Comparison of ENCODE assay signal across 20 cellular contexts in the genomic region with DNA sequence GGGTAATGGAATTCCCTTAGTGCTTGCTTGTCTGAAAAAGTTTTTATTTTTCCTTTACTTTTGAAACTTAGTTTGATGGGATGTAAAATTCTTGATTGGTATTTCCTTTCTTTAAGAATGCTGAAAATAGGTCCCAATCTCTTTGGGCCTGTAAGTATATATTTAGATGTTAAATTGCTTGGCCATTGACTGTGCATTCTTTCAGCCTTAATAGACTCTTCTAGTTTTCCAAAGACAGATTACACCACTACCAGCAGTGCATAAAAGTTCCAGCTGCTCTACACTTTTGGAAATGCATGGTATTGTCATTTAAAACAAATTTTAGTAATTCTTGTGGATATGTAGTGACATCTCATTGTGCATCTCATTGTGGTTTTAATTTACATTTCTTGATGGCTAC.
"Had no signal": no experiment of that assay in that cellular context is flagged by ENCODE, and none has a peak within 500 bp of the region (broad histone marks: within the 10 kb centered on the region; RNA-seq: fewer than 3 reads in every experiment).

No MANE protein-coding gene starts in this region.

- ATAC-seq: activated naive CD8-positive, alpha-beta T cell treated with anti-CD3 and anti-CD28 coated beads, Interleukin-2, amount 50 U/mL, for 24 hours; effector memory CD8-positive, alpha-beta T cell; foreskin keratinocyte; left colon; naive thymus-derived CD4-positive, alpha-beta T cell; right cardiac atrium; stimulated activated effector memory CD8-positive, alpha-beta T cell treated with anti-CD3 and anti-CD28 coated beads, Interleukin-12 subunit alpha, Interleukin-12 subunit beta, amount 100 ng/mL, for 72 hours had no signal

- H3K27ac Mint-ChIP-seq: activated CD4-positive, alpha-beta memory T cell treated with anti-CD3 and anti-CD28 coated beads, Interleukin-2, amount 10 ng/mL, durations not matched to agents 7 days and 5 days; activated naive CD8-positive, alpha-beta T cell treated with anti-CD3 and anti-CD28 coated beads, Interleukin-2, amount 50 U/mL, for 24 hours; activated T-helper 1 cell treated with anti-CD3 and anti-CD28 coated beads, Interleukin-12 subunit alpha, Interleukin-12 subunit beta, Interleukin-2, Interleukin-4 antibody, amounts not matched to agents 30 ng/mL and 10 ng/mL and 1 ng/mL, durations not matched to agents 14 hours and 24 hours and 36 hours; effector memory CD8-positive, alpha-beta T cell; naive thymus-derived CD4-positive, alpha-beta T cell; stimulated activated effector memory CD8-positive, alpha-beta T cell treated with anti-CD3 and anti-CD28 coated beads, Interleukin-12 subunit alpha, Interleukin-12 subunit beta, amount 100 ng/mL, for 72 hours; T-helper 2 cell treated with Interferon-gamma antibody and Interleukin-4, amounts not matched to agents 5 μg/mL and 100 μg/mL, for 36 hours had no signal

- H3K36me3 ChIP-seq: tibial nerve had no signal

- H3K4me3 ChIP-seq: lung, smooth muscle cell, tibial nerve had no signal

- H3K4me1 ChIP-seq: foreskin keratinocyte, tibial nerve had no signal

- H3K4me3 Mint-ChIP-seq: activated CD4-positive, alpha-beta memory T cell treated with anti-CD3 and anti-CD28 coated beads, Interleukin-2, amount 10 ng/mL, durations not matched to agents 7 days and 5 days; activated naive CD8-positive, alpha-beta T cell treated with anti-CD3 and anti-CD28 coated beads, Interleukin-2, amount 50 U/mL, for 24 hours; activated T-helper 1 cell treated with anti-CD3 and anti-CD28 coated beads, Interleukin-12 subunit alpha, Interleukin-12 subunit beta, Interleukin-2, Interleukin-4 antibody, amounts not matched to agents 30 ng/mL and 10 ng/mL and 1 ng/mL, durations not matched to agents 14 hours and 24 hours and 36 hours; effector memory CD8-positive, alpha-beta T cell; naive thymus-derived CD4-positive, alpha-beta T cell; stimulated activated effector memory CD8-positive, alpha-beta T cell treated with anti-CD3 and anti-CD28 coated beads, Interleukin-12 subunit alpha, Interleukin-12 subunit beta, amount 100 ng/mL, for 72 hours; T-helper 2 cell treated with Interferon-gamma antibody and Interleukin-4, amounts not matched to agents 5 μg/mL and 100 μg/mL, for 36 hours had no signal

- H3K27ac ChIP-seq: epithelial cell of prostate, foreskin keratinocyte, tibial nerve had no signal

- H3K4me1 Mint-ChIP-seq: activated CD4-positive, alpha-beta memory T cell treated with anti-CD3 and anti-CD28 coated beads, Interleukin-2, amount 10 ng/mL, durations not matched to agents 7 days and 5 days; activated naive CD8-positive, alpha-beta T cell treated with anti-CD3 and anti-CD28 coated beads, Interleukin-2, amount 50 U/mL, for 24 hours; stimulated activated effector memory CD8-positive, alpha-beta T cell treated with anti-CD3 and anti-CD28 coated beads, Interleukin-12 subunit alpha, Interleukin-12 subunit beta, amount 100 ng/mL, for 72 hours had no signal

- H3K36me3 Mint-ChIP-seq: naive thymus-derived CD4-positive, alpha-beta T cell; stimulated activated effector memory CD8-positive, alpha-beta T cell treated with anti-CD3 and anti-CD28 coated beads, Interleukin-12 subunit alpha, Interleukin-12 subunit beta, amount 100 ng/mL, for 72 hours had no signal

- DNase-seq: activated CD4-positive, alpha-beta memory T cell treated with anti-CD3 and anti-CD28 coated beads, Interleukin-2, amount 10 ng/mL, durations not matched to agents 7 days and 5 days; activated CD4-positive, alpha-beta T cell treated with anti-CD3 and anti-CD28 coated beads for 1 hour; activated CD8-positive, alpha-beta memory T cell treated with anti-CD3 and anti-CD28 coated beads, Interleukin-2, amount 50 U/mL, for 48 hours; activated naive CD4-positive, alpha-beta T cell treated with Interleukin-2 at 50 U/mL for 16 hours; activated naive CD8-positive, alpha-beta T cell treated with anti-CD3 and anti-CD28 coated beads, Interleukin-2, amount 50 U/mL, for 24 hours; central memory CD4-positive, alpha-beta T cell; cortex of kidney; effector memory CD8-positive, alpha-beta T cell; foreskin keratinocyte; head of caudate nucleus; left colon; naive thymus-derived CD4-positive, alpha-beta T cell; right cardiac atrium had no signal

- H3K9me3 Mint-ChIP-seq: activated CD4-positive, alpha-beta memory T cell treated with anti-CD3 and anti-CD28 coated beads, Interleukin-2, amount 10 ng/mL, durations not matched to agents 7 days and 5 days; activated naive CD8-positive, alpha-beta T cell treated with anti-CD3 and anti-CD28 coated beads, Interleukin-2, amount 50 U/mL, for 24 hours; activated T-helper 1 cell treated with anti-CD3 and anti-CD28 coated beads, Interleukin-12 subunit alpha, Interleukin-12 subunit beta, Interleukin-2, Interleukin-4 antibody, amounts not matched to agents 30 ng/mL and 10 ng/mL and 1 ng/mL, durations not matched to agents 14 hours and 24 hours and 36 hours; effector memory CD8-positive, alpha-beta T cell; T-helper 2 cell treated with Interferon-gamma antibody and Interleukin-4, amounts not matched to agents 5 μg/mL and 100 μg/mL, for 36 hours had no signal

- H3K27me3 Mint-ChIP-seq: activated CD4-positive, alpha-beta memory T cell treated with anti-CD3 and anti-CD28 coated beads, Interleukin-2, amount 10 ng/mL, durations not matched to agents 7 days and 5 days; effector memory CD8-positive, alpha-beta T cell had no signal

- H3K4me2 ChIP-seq: smooth muscle cell had no signal

- H3K27me3 ChIP-seq: tibial nerve had no signal
